In genomic region chr3:11465744-11466611, GRCh38 we compare ENCODE assay signal across 9 cellular contexts.
DNase-seq lines count a peak whose midpoint lies in the region; ATAC-seq and TF ChIP-seq lines count a peak whose summit lies in the region.
"Had no signal": no experiment of that assay in that cellular context is flagged by ENCODE, and none has a peak within 500 bp of the region (broad histone marks: within the 10 kb centered on the region; RNA-seq: fewer than 3 reads in every experiment).

No MANE protein-coding gene starts in this region.

- peaks cover 0 to 15% (median 0%) of the 10 kb centered on the region in 9 donors for H3K36me3 ChIP-seq in heart right ventricle

- H3K4me3 ChIP-seq in astrocyte of the cerebellum (ENCODE audit: low read depth, low read length), result no peak overlapping the region
- no peak overlapping the region for H3K4me3 ChIP-seq in heart right ventricle

- TF ChIP-seq CTCF in astrocyte of the cerebellum (IDR thresholded peaks at IDR 0.05; ENCODE audit: low read depth, low read length, missing control alignments) (no peak), heart right ventricle (IDR thresholded peaks at IDR 0.05) (no peak)

- H3K27ac ChIP-seq in heart right ventricle, result peak overlapping the region; percentile 52 to 95 (median 86)

- DNase-seq in COLO829 (ENCODE audit: low spot score) (peak; percentile 64), astrocyte of the cerebellum (ENCODE audit: low read depth) (peak; percentile 67), heart right ventricle (peak in 1 of 2 donors; percentile 83), renal cortical epithelial cell (ENCODE audit: low read depth) (peak; percentile 27), HCEC 1CT (no peak), NCI-H1417 (lab: John Stamatoyannopoulos, UW) (no peak), NCI-H187 (lab: John Stamatoyannopoulos, UW) (no peak)
- DNase-seq: mesendoderm had no signal

- intact Hi-C loops in heart right ventricle (cut with DNase I), result loop anchor here in 4 of 10 donors (2.0 to 10.0 kb wide), 4 partner anchors 43 to 179 kb away; partner anchors contain the start of gene VGLL4 (in 4 of the 4)

- WGBS in heart right ventricle, 2 donors, result 26 to 38% methylated on average over 9 of the region's 9 CpGs

- in situ Hi-C loops in astrocyte of the cerebellum (cut with HindIII; ENCODE audit: low sequenced_read_pairs), result no loop called here

- peak; percentile 88 to 95 (median 92) for ATAC-seq in heart right ventricle
- no peak for ATAC-seq in HG02798 (IDR thresholded peaks at IDR 0.05; ENCODE audit: poor library complexity, unreplicated experiment)

- no peaks in the 10 kb centered on the region for H3K27me3 ChIP-seq in heart right ventricle

- peaks cover 2 to 35% (median 28%) of the 10 kb centered on the region in 9 donors for H3K4me1 ChIP-seq in heart right ventricle

- H3K9me3 ChIP-seq in heart right ventricle, result no peaks in the 10 kb centered on the region

Comparison
In these comparisons a context has a peak if more than half of its experiments do, and no peak if none do; other contexts are left out.
1. DNase-seq: peak in COLO829 (single experiment), astrocyte of the cerebellum (single experiment) and renal cortical epithelial cell (single experiment); none in HCEC 1CT (single experiment), NCI-H1417 (0 of 3) and NCI-H187 (0 of 2).